Comparison of ENCODE assay signal across 8 cellular contexts in the genomic region with DNA sequence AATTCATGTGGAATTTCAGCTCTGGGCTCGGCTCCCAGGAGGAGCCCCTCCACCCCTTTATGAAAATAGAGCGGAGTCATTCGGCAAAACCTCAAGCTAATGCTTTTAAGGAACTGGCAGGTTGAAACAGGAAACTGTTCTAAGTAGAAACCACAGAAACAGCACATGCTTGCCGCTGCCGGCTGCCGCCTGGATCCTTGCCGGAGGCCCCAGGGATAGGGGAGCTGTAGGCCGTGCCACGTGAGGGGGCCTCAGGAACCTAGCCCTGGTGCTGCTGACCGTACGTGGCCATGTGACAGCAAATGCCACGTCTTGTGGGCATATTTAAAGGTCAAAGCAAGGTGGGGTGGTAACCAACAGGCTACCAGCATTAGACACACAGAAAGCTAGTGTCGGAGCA.
A peak's percentile ranks its signal among the peaks of the same experiment; 100 is the strongest.
DNase-seq lines count a peak whose midpoint lies in the region; ATAC-seq and TF ChIP-seq lines count a peak whose summit lies in the region.

No MANE protein-coding gene starts in this region.

- peaks cover 90% of the 10 kb centered on the region for H3K27me3 ChIP-seq in OCI-LY3 (ENCODE audit: low read depth, low read length)

- ATAC-seq in activated naive CD4-positive, alpha-beta T cell treated with anti-CD3 and anti-CD28 coated beads, Interleukin-2, amount 50 U/mL, for 72 hours = peak; percentile 75 to 96
- ATAC-seq in GM21390 (IDR thresholded peaks at IDR 0.05; ENCODE audit: unreplicated experiment) = no peak

- H3K27ac Mint-ChIP-seq in activated naive CD4-positive, alpha-beta T cell treated with anti-CD3 and anti-CD28 coated beads, Interleukin-2, amount 50 U/mL, for 72 hours = peak overlapping the region in 1 of 2 donors; percentile 17

- H3K36me3 ChIP-seq in OCI-LY3 (replicated peaks; ENCODE audit: low read depth, low read length) = no peaks in the 10 kb centered on the region

- TF ChIP-seq CTCF in OCI-LY3 (IDR thresholded peaks at IDR 0.05; ENCODE audit: low read depth, low read length) = no peak

- peak overlapping the region; percentile 26; the same call in 1 of the 2 replicates for H3K4me3 ChIP-seq in OCI-LY3 (ENCODE audit: low read length)

- peak; percentile 43 for DNase-seq in GM19240 (ENCODE audit: insufficient read length, low spot score)
- peak; percentile 29 to 63 for DNase-seq in activated naive CD4-positive, alpha-beta T cell treated with anti-CD3 and anti-CD28 coated beads, Interleukin-2, amount 50 U/mL, for 72 hours (ENCODE audit: low spot score in 2 of 2)
- DNase-seq in inferior parietal cortex (ENCODE audit: extremely low spot score) = peak; percentile 4
- peak; percentile 36 to 55 for DNase-seq in stimulated activated CD4-positive, alpha-beta T cell treated with anti-CD3 and anti-CD28 coated beads, Interleukin-2, amount 100 ng/mL, for 24 hours
- DNase-seq in SHP77 treated with DMSO at 0.1 percent for 48 hours (lab: John Stamatoyannopoulos, UW) = no peak
- DNase-seq in NCI-H2081 (lab: John Stamatoyannopoulos, UW) = no peak

- H3K4me1 ChIP-seq in OCI-LY3 (ENCODE audit: low read length) = peaks cover 15% of the 10 kb centered on the region

- H3K9me3 ChIP-seq in OCI-LY3 (ENCODE audit: insufficient read depth, low read length) = 0 out of 2 replicates have a peak, but pooled peaks cover 5% of the 10 kb centered on the region

- H3K36me3 Mint-ChIP-seq in activated naive CD4-positive, alpha-beta T cell treated with anti-CD3 and anti-CD28 coated beads, Interleukin-2, amount 50 U/mL, for 72 hours = peaks cover 10 to 19% of the 10 kb centered on the region in 2 donors

- H3K9ac ChIP-seq in OCI-LY3 (ENCODE audit: low read length) = no peak overlapping the region

- peaks cover 40% of the 10 kb centered on the region for H4K20me1 ChIP-seq in OCI-LY3 (ENCODE audit: insufficient read depth, low read length)

- peak overlapping the region; percentile 69 for H3K4me2 ChIP-seq in OCI-LY3 (ENCODE audit: low read length)

- H2AFZ ChIP-seq in OCI-LY3 (ENCODE audit: low read depth, low read length) = no peak overlapping the region

- no peaks in the 10 kb centered on the region for H3K79me2 ChIP-seq in OCI-LY3 (ENCODE audit: low read length)

- peaks cover 5 to 12% of the 10 kb centered on the region in 2 donors for H3K9me3 Mint-ChIP-seq in activated naive CD4-positive, alpha-beta T cell treated with anti-CD3 and anti-CD28 coated beads, Interleukin-2, amount 50 U/mL, for 72 hours

- no peak overlapping the region for H3K27ac ChIP-seq in OCI-LY3 (ENCODE audit: low read length)

Comparison
In these comparisons a context has a peak if more than half of its experiments do, and no peak if none do; other contexts are left out.
1. DNase-seq: peak in GM19240 (single experiment), activated naive CD4-positive, alpha-beta T cell treated with anti-CD3 and anti-CD28 coated beads, Interleukin-2, amount 50 U/mL, for 72 hours (2 of 2), inferior parietal cortex (single experiment) and stimulated activated CD4-positive, alpha-beta T cell treated with anti-CD3 and anti-CD28 coated beads, Interleukin-2, amount 100 ng/mL, for 24 hours (2 of 2); none in SHP77 treated with DMSO at 0.1 percent for 48 hours (single experiment) and NCI-H2081 (0 of 2).